In genomic region chr1:194857413-194857812, GRCh38 we compare ENCODE assay signal across 11 cellular contexts.
"Had no signal": no experiment of that assay in that cellular context is flagged by ENCODE, and none has a peak within 500 bp of the region (broad histone marks: within the 10 kb centered on the region; RNA-seq: fewer than 3 reads in every experiment).

No MANE protein-coding gene starts in this region.

- H3K36me3 ChIP-seq: HAP-1 had no signal

- H3K4me1 ChIP-seq: HAP-1 had no signal

- DNase-seq: GM23248, GOT3, H7, H9, HCEC 1CT, HFFc6 had no signal

- H3K4me3 Mint-ChIP-seq: GM23338, H9, HFFc6 had no signal

- H2AFZ ChIP-seq: GM23248, GM23338 had no signal

- H3K9ac ChIP-seq: GM23248 had no signal

- H3K27ac Mint-ChIP-seq: GM23338, H9, HFFc6 had no signal

- H3K4me3 ChIP-seq: GM23248, GM23338, HAP-1 had no signal

- FAIRE-seq: H1, H54 had no signal

- H3K4me2 ChIP-seq: GM23338 had no signal

- H3K9me3 ChIP-seq: HAP-1 had no signal

- H3K4me1 Mint-ChIP-seq: GM23338, H9 had no signal

- ATAC-seq: GM23338, HCT116 had no signal

- H3K27ac ChIP-seq: GM23248 had no signal
